ENCODE assay signal across 9 cellular contexts in the genomic region with DNA sequence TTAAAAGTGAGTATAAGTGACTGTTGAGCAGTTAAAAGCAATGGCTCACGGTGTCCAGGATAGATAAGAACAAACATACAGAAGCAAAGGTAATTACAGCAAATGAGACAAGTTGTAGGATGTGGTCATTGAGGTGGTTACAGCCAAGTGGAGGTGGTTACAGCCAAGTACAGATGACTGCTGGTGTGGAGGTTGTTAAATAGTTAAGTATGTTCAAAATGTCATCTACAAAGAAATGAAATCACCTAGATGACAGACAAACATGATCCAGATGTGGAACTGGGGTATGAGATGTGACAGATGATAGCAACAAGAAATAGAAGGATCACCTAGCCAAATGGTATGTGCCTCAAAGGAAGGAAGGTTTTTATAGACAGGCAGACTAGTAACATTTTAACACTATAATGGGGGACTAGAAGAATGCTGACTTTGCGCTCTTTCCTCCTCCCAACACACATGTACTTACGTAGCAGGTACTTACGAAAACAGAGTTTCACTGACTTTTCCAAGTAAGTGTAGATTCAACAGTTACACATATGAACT. TPM values are rescaled to one million over a fixed set of nuclear protein-coding genes. Genes with fewer than 3 reads are reported as not detected.
DNase-seq lines count a peak whose midpoint lies in the region; ATAC-seq and TF ChIP-seq lines count a peak whose summit lies in the region.
"Had no signal": no experiment of that assay in that cellular context is flagged by ENCODE, and none has a peak within 500 bp of the region (broad histone marks: within the 10 kb centered on the region; RNA-seq: fewer than 3 reads in every experiment).

No MANE protein-coding gene starts in this region.

- H3K4me2 ChIP-seq in DND-41 (ENCODE audit: insufficient read depth, low read length) (no peak overlapping the region), IMR-90 (ENCODE audit: low read depth, low read length) (no peak overlapping the region), fibroblast of lung (ENCODE audit: extremely low read depth, insufficient read depth, low read length) (no peak overlapping the region)

- DNase-seq in DND-41 = peak; percentile 27
- no peak for DNase-seq in IMR-90
- peak in 1 of 2 donors; percentile 65 for DNase-seq in fibroblast of lung (ENCODE audit: low read depth in 2 of 2)
- DNase-seq in cortex of kidney (lab: John Stamatoyannopoulos, UW) = no peak
- no peak for DNase-seq in NCI-H510A (lab: John Stamatoyannopoulos, UW)
- DNase-seq in COLO829 (ENCODE audit: low spot score) = no peak
- DNase-seq in A172 (ENCODE audit: low spot score) = no peak

- H4K91ac ChIP-seq in IMR-90 (ENCODE audit: insufficient read depth, low read depth, low read length) = peak overlapping the region; percentile 2; the same call in 1 of the 2 replicates

- H2BK15ac ChIP-seq in IMR-90 (ENCODE audit: low read depth, low read length) = peak overlapping the region; percentile 93; the same call in 2 of the 3 replicates

- H4K8ac ChIP-seq in IMR-90 (ENCODE audit: low read depth in 2 of 2, low read length in 2 of 2) = peak overlapping the region in 1 of 2 experiments; percentile 40; a peak in 2 of 4 replicates

- H3K9me1 ChIP-seq in IMR-90 (ENCODE audit: insufficient read depth, low read length) = peaks cover 5% of the 10 kb centered on the region; the same call in 1 of the 2 replicates

- H2AK9ac ChIP-seq in IMR-90 (replicated peaks; ENCODE audit: low read depth, low read length, poor library complexity) = no peak overlapping the region

- no peak for TF ChIP-seq RAD21 in IMR-90 (IDR thresholded peaks at IDR 0.05; ENCODE audit: low read length)

- H3K27ac ChIP-seq in DND-41 (ENCODE audit: low read length) = peak overlapping the region; percentile 19
- no peak overlapping the region for H3K27ac ChIP-seq in IMR-90 (ENCODE audit: insufficient read depth, low read length)
- peak overlapping the region; percentile 75 for H3K27ac ChIP-seq in fibroblast of lung (ENCODE audit: insufficient read depth, low read length)

- H4K20me1 ChIP-seq in DND-41 (ENCODE audit: insufficient read depth, low read length) (no peaks in the 10 kb centered on the region), IMR-90 (ENCODE audit: insufficient read depth, low read length) (no peaks in the 10 kb centered on the region), fibroblast of lung (ENCODE audit: control insufficient read depth, extremely low read depth, insufficient read depth, low read length) (no peaks in the 10 kb centered on the region)

- H3K4me3 ChIP-seq in DND-41 (ENCODE audit: low read depth in 1 of 2, low read length in 2 of 2) = no peak overlapping the region
- H3K4me3 ChIP-seq in IMR-90 (ENCODE audit: insufficient read depth, low read depth, low read length) = no peak overlapping the region
- H3K4me3 ChIP-seq in fibroblast of lung (replicated peaks in 1 of 4; ENCODE audit: control extremely low read depth in 1 of 4, insufficient read depth in 1 of 4, low read depth in 3 of 4, low read length in 4 of 4) = no peak overlapping the region
- H3K4me3 ChIP-seq: lung had no signal

- peak overlapping the region; percentile 90 for H2BK120ac ChIP-seq in IMR-90 (ENCODE audit: low read depth, low read length)

- H3K4me1 ChIP-seq in DND-41 (ENCODE audit: insufficient read depth, low read length) (peaks cover 54% of the 10 kb centered on the region), IMR-90 (ENCODE audit: control insufficient read depth, insufficient read depth, low read length) (peaks cover 3% of the 10 kb centered on the region; the same call in 1 of the 2 replicates), fibroblast of lung (ENCODE audit: control insufficient read depth, extremely low read depth, insufficient read depth, low read length) (peaks cover 2% of the 10 kb centered on the region)

- peaks cover 45 to 56% of the 10 kb centered on the region in 2 experiments for H3K79me1 ChIP-seq in IMR-90 (ENCODE audit: low read depth in 1 of 2, low read length in 2 of 2)

- no CpG with 5 or more reads among the region's 4 CpGs for WGBS in IMR-90 (ENCODE audit: extremely low coverage in 2 of 2, insufficient read length in 1 of 2), 2 experiments

- peak; percentile 50 for ATAC-seq in DND-41 (ENCODE audit: insufficient read depth, low read depth)
- peak; percentile 49 for ATAC-seq in GM21447 (IDR thresholded peaks at IDR 0.05; ENCODE audit: unreplicated experiment)
- ATAC-seq in IMR-90 (ENCODE audit: low read depth) = no peak

- H3K23ac ChIP-seq in IMR-90 (ENCODE audit: low read depth, low read length) = peak overlapping the region; percentile 79; the same call in 1 of the 2 replicates

- H4K5ac ChIP-seq in IMR-90 (ENCODE audit: low read depth, low read length) = no peak overlapping the region

- no peaks in the 10 kb centered on the region for H3K27me3 ChIP-seq in DND-41 (ENCODE audit: insufficient read depth, low read length, poor library complexity)
- no peaks in the 10 kb centered on the region for H3K27me3 ChIP-seq in IMR-90 (ENCODE audit: control insufficient read depth, insufficient read depth, low read length)
- H3K27me3 ChIP-seq in fibroblast of lung (ENCODE audit: control insufficient read depth, insufficient read depth, low read length) = no peaks in the 10 kb centered on the region

- peaks cover 93% of the 10 kb centered on the region for H3K79me2 ChIP-seq in DND-41 (ENCODE audit: insufficient read depth, low read length)
- H3K79me2 ChIP-seq in fibroblast of lung (ENCODE audit: control insufficient read depth, insufficient read depth, low read length) = peaks cover 1% of the 10 kb centered on the region

- no peak for TF ChIP-seq POLR2A in IMR-90 (IDR thresholded peaks at IDR 0.05; ENCODE audit: low read depth, low read length)

- H3K4ac ChIP-seq in IMR-90 (ENCODE audit: low read depth, low read length) = peak overlapping the region; percentile 79; the same call in 1 of the 2 replicates

- H3K36me3 ChIP-seq in DND-41 (ENCODE audit: insufficient read depth, low read length) (no peaks in the 10 kb centered on the region), IMR-90 (ENCODE audit: control insufficient read depth, insufficient read depth, low read length) (no peaks in the 10 kb centered on the region), fibroblast of lung (ENCODE audit: control insufficient read depth, insufficient read depth, low read length) (no peaks in the 10 kb centered on the region)

- no peak overlapping the region for H3K9ac ChIP-seq in DND-41 (ENCODE audit: low read depth, low read length)
- no peak overlapping the region for H3K9ac ChIP-seq in IMR-90 (ENCODE audit: low read depth, low read length)
- H3K9ac ChIP-seq in fibroblast of lung (ENCODE audit: insufficient read depth, low read length) = no peak overlapping the region

- peak overlapping the region; percentile 11; the same call in 1 of the 2 replicates for H2AK5ac ChIP-seq in IMR-90 (ENCODE audit: low read depth, low read length)

- H3K56ac ChIP-seq in IMR-90 (ENCODE audit: extremely low read depth, insufficient read depth, low read length) = no peak overlapping the region

- peak overlapping the region; percentile 77 for H2BK20ac ChIP-seq in IMR-90 (ENCODE audit: low read depth, low read length)

- intact Hi-C loops in IMR-90 (cut with micrococcal nuclease) = no loop called here

- H3K14ac ChIP-seq in IMR-90 (replicated peaks; ENCODE audit: low read depth, low read length) = peak overlapping the region; percentile 88

- H2BK5ac ChIP-seq in IMR-90 (ENCODE audit: low read depth, low read length, poor library complexity, severe bottlenecking) = peak overlapping the region; percentile 79

- BruUV-seq in IMR-90 (replicated peaks; lab: Mats Ljungman, UMichigan) = no TSS peak

- no peak overlapping the region; the same call in 1 of the 2 replicates for H3K18ac ChIP-seq in IMR-90 (ENCODE audit: low read depth, low read length)

- dilution Hi-C loops in IMR-90 (cut with HindIII; ENCODE audit: low sequenced_read_pairs, unreplicated experiment) = no loop called here

- POLR2A ChIA-PET in IMR-90 (lab: Charles Lee; ENCODE audit: unreplicated experiment) = no interaction called here

- no peaks in the 10 kb centered on the region for H3K9me3 ChIP-seq in DND-41 (ENCODE audit: insufficient read depth, low read length, severe bottlenecking)
- no peaks in the 10 kb centered on the region for H3K9me3 ChIP-seq in IMR-90 (ENCODE audit: control insufficient read depth, insufficient read depth, low read length)
- no peaks in the 10 kb centered on the region for H3K9me3 ChIP-seq in fibroblast of lung (ENCODE audit: control insufficient read depth, insufficient read depth, low read depth, low read length)

- CTCF ChIA-PET in IMR-90 (lab: Yijun Ruan, JAX) = no interaction called here

- TF ChIP-seq CTCF in DND-41 (IDR thresholded peaks at IDR 0.05; ENCODE audit: borderline replicate concordance, extremely low read depth, low read length, poor library complexity, severe bottlenecking) (no peak), IMR-90 (conservative IDR thresholded peaks at IDR 0.05; ENCODE audit: low read depth, low read length) (no peak), fibroblast of lung (conservative IDR thresholded peaks at IDR 0.05 in 1 of 2, IDR thresholded peaks at IDR 0.05 in 1 of 2; ENCODE audit: low read depth in 1 of 2, low read length in 2 of 2) (no peak)

- in situ Hi-C loops in IMR-90 (cut with MboI; ENCODE audit: low sequenced_read_pairs) = loop anchor here (10.0 kb wide), 1 partner anchor 160 kb away; no protein-coding TSS in a partner anchor

- H2AFZ ChIP-seq in DND-41 (ENCODE audit: low read depth, low read length) (no peak overlapping the region), IMR-90 (replicated peaks; ENCODE audit: low read length, poor library complexity) (no peak overlapping the region), fibroblast of lung (ENCODE audit: low read length) (no peak overlapping the region)

TF ChIP-seq in IMR-90, 13 proteins besides CTCF, POLR2A, EP300 and RAD21:
- TF ChIP-seq MAFK (IDR thresholded peaks at IDR 0.05; ENCODE audit: low read depth, low read length) (peak; percentile 96), RCOR1 (IDR thresholded peaks at IDR 0.05; ENCODE audit: insufficient replicate concordance, low read length) (no peak)

RNA-seq across cellular contexts. Expression of gene ANKRD28, which starts 6.8 kb away (rescaled TPM):
- total RNA-seq in IMR-90 (2012; rRNA removed) (211 and 223 TPM in 2 replicates), fibroblast of lung (109 and 222 TPM in 2 replicates)
- polyA plus RNA-seq in IMR-90 (2012; rRNA removed) (39.2 and 52.6 TPM in 2 replicates), fibroblast of lung (62.1 and 82.3 TPM in 2 replicates)
- 14.2 and 22.7 TPM in 2 replicates for polyA plus RNA-seq in IMR-90 (2012; cell fraction: cytosol; rRNA removed)
- polyA plus RNA-seq in IMR-90 (2012; cell fraction: nucleus; rRNA removed; ENCODE audit: low replicate concordance) = 23.2 and 164 TPM in 2 replicates
- polyA plus RNA-seq in fibroblast of lung (2012) = 39.0 and 50.1 TPM in 2 replicates
- 43.2 and 64.6 TPM in 2 replicates for polyA minus RNA-seq in fibroblast of lung (ENCODE audit: low replicate concordance)
- 98.4 and 125 TPM in 2 replicates for total RNA-seq in A172 (2014; rRNA removed; shearing (Covaris generic))
